ENCODE assay signal across 22 cellular contexts in genomic region chr4:26838055-26838842, GRCh38. TPM values are rescaled to one million over a fixed set of nuclear protein-coding genes. Genes with fewer than 3 reads are reported as not detected.
DNase-seq lines count a peak whose midpoint lies in the region; ATAC-seq and TF ChIP-seq lines count a peak whose summit lies in the region.
"Had no signal": no experiment of that assay in that cellular context is flagged by ENCODE, and none has a peak within 500 bp of the region (broad histone marks: within the 10 kb centered on the region; RNA-seq: fewer than 3 reads in every experiment).

No MANE protein-coding gene starts in this region.

- ATAC-seq in CD4-positive, CD25-positive, alpha-beta regulatory T cell (ENCODE audit: low read depth in 2 of 2), result no peak
- ATAC-seq in WTC11 (peak; percentile 45; the same call in 1 of the 2 replicates), HG03097 (IDR thresholded peaks at IDR 0.05; ENCODE audit: low FRiP score, unreplicated experiment) (no peak)
- ATAC-seq: activated CD8-positive, alpha-beta T cell treated with anti-CD3 and anti-CD28 coated beads, Interleukin-2, amount 10 ng/mL, durations not matched to agents 7 days and 5 days; gastrocnemius medialis; lower lobe of right lung had no signal

- H3K4me3 Mint-ChIP-seq in CD4-positive, CD25-positive, alpha-beta regulatory T cell, result no peak overlapping the region
- H3K4me3 Mint-ChIP-seq in WTC11, result no peak overlapping the region
- H3K4me3 Mint-ChIP-seq: activated B cell treated with CpG ODN at 0.5 μM for 24 hours; activated CD8-positive, alpha-beta T cell treated with anti-CD3 and anti-CD28 coated beads, Interleukin-2, amount 10 ng/mL, durations not matched to agents 7 days and 5 days; activated naive CD8-positive, alpha-beta T cell had no signal

- peaks cover 0 to 7% (median 3%) of the 10 kb centered on the region in 7 donors for H3K9me3 Mint-ChIP-seq in CD4-positive, CD25-positive, alpha-beta regulatory T cell
- H3K9me3 Mint-ChIP-seq in WTC11, result no peaks in the 10 kb centered on the region
- H3K9me3 Mint-ChIP-seq: activated B cell treated with CpG ODN at 0.5 μM for 24 hours had no signal

- no peaks in the 10 kb centered on the region for H3K36me3 ChIP-seq in CD4-positive, CD25-positive, alpha-beta regulatory T cell (ENCODE audit: control insufficient read depth, insufficient read depth, low read length)
- H3K36me3 ChIP-seq: brain microvascular endothelial cell, gastrocnemius medialis, lower lobe of right lung had no signal

- POLR2A ChIA-PET in WTC11 (lab: Charles Lee), result no interaction called here

- no peaks in the 10 kb centered on the region for H3K27me3 ChIP-seq in CD4-positive, CD25-positive, alpha-beta regulatory T cell (ENCODE audit: control insufficient read depth, insufficient read depth, low read length)
- H3K27me3 ChIP-seq: brain microvascular endothelial cell, gastrocnemius medialis had no signal

- H3K27ac ChIP-seq in CD4-positive, CD25-positive, alpha-beta regulatory T cell (ENCODE audit: insufficient read depth, low read length, poor library complexity, severe bottlenecking), result no peak overlapping the region
- H3K27ac ChIP-seq: brain microvascular endothelial cell, gastrocnemius medialis, lower lobe of right lung had no signal

- peaks cover 0 to 5% of the 10 kb centered on the region in 2 experiments for H3K9me3 ChIP-seq in CD4-positive, CD25-positive, alpha-beta regulatory T cell (ENCODE audit: control insufficient read depth in 2 of 2, low read length in 2 of 2)
- H3K9me3 ChIP-seq: Caco-2, gastrocnemius medialis, lower lobe of right lung had no signal

- H3K36me3 Mint-ChIP-seq in CD4-positive, CD25-positive, alpha-beta regulatory T cell, result peaks cover 6% of the 10 kb centered on the region
- no peaks in the 10 kb centered on the region for H3K36me3 Mint-ChIP-seq in WTC11

- H3K4me1 Mint-ChIP-seq in CD4-positive, CD25-positive, alpha-beta regulatory T cell, result peaks cover 4 to 16% (median 7%) of the 10 kb centered on the region in 4 donors
- H3K4me1 Mint-ChIP-seq in WTC11, result peaks cover 15% of the 10 kb centered on the region

- peak overlapping the region; percentile 50 to 80 (median 62) for H3K27ac Mint-ChIP-seq in CD4-positive, CD25-positive, alpha-beta regulatory T cell
- no peak overlapping the region for H3K27ac Mint-ChIP-seq in WTC11
- H3K27ac Mint-ChIP-seq: activated B cell treated with CpG ODN at 0.5 μM for 24 hours; activated CD8-positive, alpha-beta T cell treated with anti-CD3 and anti-CD28 coated beads, Interleukin-2, amount 10 ng/mL, durations not matched to agents 7 days and 5 days; activated naive CD8-positive, alpha-beta T cell had no signal

- H3K4me1 ChIP-seq in CD4-positive, CD25-positive, alpha-beta regulatory T cell (ENCODE audit: control insufficient read depth, insufficient read depth, low read length, poor library complexity, severe bottlenecking), result no peaks in the 10 kb centered on the region
- H3K4me1 ChIP-seq: Caco-2, lower lobe of right lung had no signal

- CTCF ChIA-PET in WTC11 (lab: Charles Lee), result interaction anchor here (1.0 kb wide), 1 partner anchor 9 kb away, joined by 3 read pairs; no protein-coding TSS in a partner anchor

- H3K27me3 Mint-ChIP-seq in CD4-positive, CD25-positive, alpha-beta regulatory T cell, result no peaks in the 10 kb centered on the region
- H3K27me3 Mint-ChIP-seq in WTC11 (ENCODE audit: low read depth), result no peaks in the 10 kb centered on the region
- H3K27me3 Mint-ChIP-seq: activated naive CD8-positive, alpha-beta T cell had no signal

- DNase-seq in CD4-positive, CD25-positive, alpha-beta regulatory T cell, result peak in 1 of 3 donors; percentile 8
- DNase-seq in Jurkat, Clone E6-1 (ENCODE audit: low read depth, low spot score), result peak; percentile 76
- DNase-seq in WTC11 (ENCODE audit: low spot score) (no peak), iris pigment epithelial cell (ENCODE audit: low read depth) (peak; percentile 23), NCI-H2081 treated with DMSO at 0.1 percent for 48 hours (lab: John Stamatoyannopoulos, UW) (no peak), RPMI8226 (no peak)
- DNase-seq in central memory CD4-positive, alpha-beta T cell, result no peak
- DNase-seq: activated B cell treated with CpG ODN at 0.5 μM for 24 hours; activated CD8-positive, alpha-beta T cell treated with anti-CD3 and anti-CD28 coated beads, Interleukin-2, amount 10 ng/mL, durations not matched to agents 7 days and 5 days; activated T-cell treated with anti-CD3 and anti-CD28 coated beads, Interleukin-2, amount 50 U/mL, for 48 hours; brain microvascular endothelial cell; Caco-2; erythroblast; gastrocnemius medialis; HCEC 1CT; Karpas-422; lower lobe of right lung; NCI-H1417 treated with DMSO at 0.1 percent for 48 hours; NCI-H774; stimulated activated CD4-positive, alpha-beta T cell treated with anti-CD3 and anti-CD28 coated beads, Interleukin-4, amount 100 ng/mL, for 24 hours had no signal

- H3K4me3 ChIP-seq in CD4-positive, CD25-positive, alpha-beta regulatory T cell (ENCODE audit: low read depth, low read length), result no peak overlapping the region
- H3K4me3 ChIP-seq in Jurkat, Clone E6-1 (ENCODE audit: low read length), result no peak overlapping the region
- H3K4me3 ChIP-seq: gastrocnemius medialis, lower lobe of right lung had no signal

- TF ChIP-seq CTCF in WTC11 (IDR thresholded peaks at IDR 0.05), result no peak

TF ChIP-seq in WTC11, 78 proteins besides CTCF, POLR2A, EP300 and RAD21 (continues in another document):
- TF ChIP-seq PRRX2 (CRISPR knock-in tag; IDR thresholded peaks at IDR 0.05) (no peak), SP1 (CRISPR knock-in tag; conservative IDR thresholded peaks at IDR 0.05) (no peak), RELA (CRISPR knock-in tag; IDR thresholded peaks at IDR 0.05; ENCODE audit: borderline replicate concordance) (no peak), ZBTB43 (CRISPR knock-in tag; IDR thresholded peaks at IDR 0.05) (no peak), GTF2I (CRISPR knock-in tag; conservative IDR thresholded peaks at IDR 0.05) (no peak), ZNF317 (CRISPR knock-in tag; IDR thresholded peaks at IDR 0.05; ENCODE audit: borderline replicate concordance, low read depth) (no peak), ERG (CRISPR knock-in tag; IDR thresholded peaks at IDR 0.05) (no peak), OVOL2 (CRISPR knock-in tag; IDR thresholded peaks at IDR 0.05; ENCODE audit: borderline replicate concordance) (no peak), ARID4B (CRISPR knock-in tag; IDR thresholded peaks at IDR 0.05; ENCODE audit: borderline replicate concordance) (no peak), JUN (CRISPR knock-in tag; IDR thresholded peaks at IDR 0.05) (no peak)

RNA-seq across cellular contexts. Expression of gene STIM2, which starts 22.4 kb away (rescaled TPM):
- 83.4 TPM for total RNA-seq in CD4-positive, CD25-positive, alpha-beta regulatory T cell
- polyA plus RNA-seq in CD4-positive, CD25-positive, alpha-beta regulatory T cell, result 10 to 100 TPM; 20.2 to 30.5 (median 22.9) TPM
- polyA plus RNA-seq in Jurkat, Clone E6-1 (2012; ENCODE audit: insufficient read depth, insufficient read length), result 35.8 TPM
- total RNA-seq in WTC11 (2021), result 20.1 to 22.4 TPM (median 20.9 TPM) in 3 replicates

Comparison
In these comparisons a context has a peak if more than half of its experiments do, and no peak if none do; other contexts are left out.
1. DNase-seq: peak in Jurkat, Clone E6-1 (single experiment) and iris pigment epithelial cell (single experiment); none in WTC11 (single experiment), NCI-H2081 treated with DMSO at 0.1 percent for 48 hours (single experiment), central memory CD4-positive, alpha-beta T cell (single experiment) and RPMI8226 (single experiment).